Comparison of ENCODE assay signal across 8 cellular contexts in the genomic region with DNA sequence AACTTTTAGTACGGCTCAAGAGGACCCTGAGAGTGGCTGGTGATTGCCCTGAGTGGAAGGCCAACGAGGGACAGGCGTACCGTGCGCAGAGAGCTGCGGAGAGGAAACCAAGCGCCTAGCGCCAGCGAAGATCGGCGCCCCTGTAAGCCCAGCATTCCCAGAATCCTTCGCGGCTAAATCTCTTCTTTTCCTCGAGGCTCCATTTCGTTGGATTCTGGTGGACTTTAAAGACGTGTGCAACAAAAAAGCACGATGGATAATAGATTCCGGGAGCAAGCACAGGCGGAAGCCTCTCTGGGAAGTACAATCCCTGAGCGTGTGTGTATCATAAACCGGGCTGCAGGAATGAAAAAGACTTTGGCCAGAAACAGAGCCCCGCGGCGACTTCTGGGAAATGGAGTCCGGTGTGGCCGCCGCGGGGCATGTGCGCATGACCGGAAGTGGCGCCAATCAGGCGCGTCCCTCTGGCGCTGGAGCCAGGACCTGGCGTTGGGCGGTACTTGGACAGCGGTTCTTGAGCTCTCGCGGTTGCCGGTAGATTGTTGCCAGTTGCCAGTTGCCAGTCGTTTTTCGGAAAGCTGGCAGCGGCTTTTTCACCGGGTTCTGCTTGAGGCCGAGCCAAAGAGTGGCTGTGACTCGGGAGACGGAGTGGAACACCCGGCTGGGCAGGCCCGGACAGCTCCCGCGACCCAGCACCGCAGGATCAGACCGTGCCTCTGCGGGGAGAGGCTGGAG. TPM values are rescaled to one million over a fixed set of nuclear protein-coding genes. Genes with fewer than 3 reads are reported as not detected.
DNase-seq lines count a peak whose midpoint lies in the region; ATAC-seq and TF ChIP-seq lines count a peak whose summit lies in the region.

A gene (plus strand): TSS at position 449 of the 735 bp plus-strand sequence. CDS start 406 bp downstream, outside the sequence.

- no peak for TF ChIP-seq CTCF in coronary artery (IDR thresholded peaks at IDR 0.05)

- no peaks in the 10 kb centered on the region for H3K9me3 Mint-ChIP-seq in activated CD4-positive, alpha-beta T cell treated with anti-CD3 and anti-CD28 coated beads, Interleukin-2, amount 10 ng/mL, durations not matched to agents 24 days and 14 days

- peak within 1 kb of the TSS; percentile 99 for H3K4me3 Mint-ChIP-seq in activated CD4-positive, alpha-beta T cell treated with anti-CD3 and anti-CD28 coated beads, Interleukin-2, amount 10 ng/mL, durations not matched to agents 24 days and 14 days

- H3K4me3 ChIP-seq in coronary artery = peak within 1 kb of the TSS; percentile 91

- H3K27ac Mint-ChIP-seq in activated CD4-positive, alpha-beta T cell treated with anti-CD3 and anti-CD28 coated beads, Interleukin-2, amount 10 ng/mL, durations not matched to agents 24 days and 14 days = peak within 1 kb of the TSS; percentile 94

- H3K4me1 Mint-ChIP-seq in activated CD4-positive, alpha-beta T cell treated with anti-CD3 and anti-CD28 coated beads, Interleukin-2, amount 10 ng/mL, durations not matched to agents 24 days and 14 days = peaks cover 43% of the 10 kb centered on the region

- H3K36me3 Mint-ChIP-seq in activated CD4-positive, alpha-beta T cell treated with anti-CD3 and anti-CD28 coated beads, Interleukin-2, amount 10 ng/mL, durations not matched to agents 24 days and 14 days (ENCODE audit: low read depth) = peaks cover 31% of the 10 kb centered on the region

- peak within 1 kb of the TSS; percentile 86 to 90 for H3K27ac ChIP-seq in coronary artery

- DNase-seq in C1 segment of cervical spinal cord (lab: John Stamatoyannopoulos, UW) = peak; percentile 69 to 97 (median 92)
- DNase-seq in NCI-H69 (lab: John Stamatoyannopoulos, UW) = peak; percentile 94
- DNase-seq in activated CD4-positive, alpha-beta T cell treated with anti-CD3 and anti-CD28 coated beads, Interleukin-2, amount 10 ng/mL, durations not matched to agents 24 days and 14 days = peak; percentile 98
- peak; percentile 95 for DNase-seq in coronary artery (ENCODE audit: low spot score)
- peak; percentile 93 to 95 for DNase-seq in left colon
- peak; percentile 68 to 87 (median 86) for DNase-seq in stimulated activated CD4-positive, alpha-beta T cell treated with anti-CD3 and anti-CD28 coated beads, Interleukin-1b, Interleukin-23, amount 100 ng/mL, for 24 hours (ENCODE audit: low read depth in 4 of 4, low spot score in 1 of 4)

- no peaks in the 10 kb centered on the region for H3K27me3 Mint-ChIP-seq in activated CD4-positive, alpha-beta T cell treated with anti-CD3 and anti-CD28 coated beads, Interleukin-2, amount 10 ng/mL, durations not matched to agents 24 days and 14 days

- intact Hi-C loops in activated CD4-positive, alpha-beta T cell treated with anti-CD3 and anti-CD28 coated beads, Interleukin-2, amount 10 ng/mL, durations not matched to agents 24 days and 14 days (cut with micrococcal nuclease) = loop anchor here (1.0 to 2.0 kb wide), 2 partner anchors 27 kb away; a partner anchor contains a TSS
- intact Hi-C loops in left colon (cut with DNase I, micrococcal nuclease) = no loop called here

- ATAC-seq in GM19395 (IDR thresholded peaks at IDR 0.05; ENCODE audit: unreplicated experiment) (peak; percentile 85), HG03521 (IDR thresholded peaks at IDR 0.05; ENCODE audit: unreplicated experiment) (peak; percentile 82), left colon (peak; percentile 94)

RNA-seq across cellular contexts. Expression of the gene that starts here (rescaled TPM):
- total RNA-seq in activated CD4-positive, alpha-beta T cell treated with anti-CD3 and anti-CD28 coated beads, Interleukin-2, amount 10 ng/mL, durations not matched to agents 24 days and 14 days = 17.2 and 17.3 TPM in 2 replicates
- 1 to 10 TPM; 5.5 to 6.8 TPM for total RNA-seq in left colon

Comparison
In these comparisons a context has a peak if more than half of its experiments do, and no peak if none do; other contexts are left out.
1. Peak in every context shown above with its lines: DNase-seq, ATAC-seq, H3K4me3 ChIP-seq and H3K27ac ChIP-seq.